ENCODE assay signal across 8 cellular contexts in genomic region chr1:78839704-78840277, GRCh38.
A peak's percentile ranks its signal among the peaks of the same experiment; 100 is the strongest.
DNase-seq lines count a peak whose midpoint lies in the region; ATAC-seq and TF ChIP-seq lines count a peak whose summit lies in the region.

No MANE protein-coding gene starts in this region.

- no peaks in the 10 kb centered on the region for H4K20me1 ChIP-seq in OCI-LY1 (ENCODE audit: insufficient read depth, low read length)

- POLR2A ChIA-PET in GM10248 (lab: Yijun Ruan, JAX): interaction anchor here (0.6 kb wide), 1 partner anchor 1158 kb away, joined by 5 read pairs; no protein-coding TSS in a partner anchor

- no peaks in the 10 kb centered on the region for H3K36me3 ChIP-seq in OCI-LY1 (ENCODE audit: insufficient read depth, low read length)
- no peaks in the 10 kb centered on the region for H3K36me3 ChIP-seq in colonic mucosa

- TF ChIP-seq CTCF in AG09309 (IDR thresholded peaks at IDR 0.05; ENCODE audit: control insufficient read depth, insufficient read depth, low read depth, low read length, missing control alignments) (peak; percentile 45), GM10248 (IDR thresholded peaks at IDR 0.05; ENCODE audit: control extremely low read depth, extremely low read depth, low read depth, missing control alignments) (peak; percentile 56), OCI-LY1 (IDR thresholded peaks at IDR 0.05; ENCODE audit: low read length) (peak; percentile 72), colonic mucosa (IDR thresholded peaks at IDR 0.05) (peak; percentile 61)

- DNase-seq in AG09309 (ENCODE audit: low read depth): no peak
- DNase-seq in GM10248 (ENCODE audit: extremely low spot score): peak; percentile 28
- peak; percentile 25 for DNase-seq in colonic mucosa
- peak; percentile 73 for DNase-seq in myocyte (ENCODE audit: low read depth)
- no peak for DNase-seq in NCI-H128 (lab: John Stamatoyannopoulos, UW; ENCODE audit: unreplicated experiment)

- H3F3A ChIP-seq in OCI-LY1 (ENCODE audit: insufficient read depth, low read length): no peaks in the 10 kb centered on the region

- H3K27ac ChIP-seq in OCI-LY1 (ENCODE audit: low read depth, low read length, poor library complexity, severe bottlenecking) (no peak overlapping the region), colonic mucosa (no peak overlapping the region)

- no peak overlapping the region for H3K9ac ChIP-seq in OCI-LY1 (ENCODE audit: low read length)
- H3K9ac ChIP-seq in colonic mucosa (ENCODE audit: low read depth in 2 of 2, low read length in 2 of 2): no peak overlapping the region

- ATAC-seq in HG03280 (IDR thresholded peaks at IDR 0.05; ENCODE audit: unreplicated experiment) (peak; percentile 55), HG03457 (IDR thresholded peaks at IDR 0.05; ENCODE audit: unreplicated experiment) (no peak)

- H2AFZ ChIP-seq in OCI-LY1 (ENCODE audit: low read length): no peak overlapping the region

- H3K4me3 ChIP-seq in AG09309 (ENCODE audit: control insufficient read depth, low read depth, low read length) (no peak overlapping the region), OCI-LY1 (ENCODE audit: low read depth, low read length, poor library complexity, severe bottlenecking) (no peak overlapping the region), colonic mucosa (no peak overlapping the region)

- H3K27me3 ChIP-seq in OCI-LY1 (ENCODE audit: insufficient read depth, low read length) (no peaks in the 10 kb centered on the region), colonic mucosa (no peaks in the 10 kb centered on the region)

- H3K4me2 ChIP-seq in OCI-LY1 (ENCODE audit: low read length): no peak overlapping the region

- H3K4me1 ChIP-seq in OCI-LY1 (ENCODE audit: insufficient read depth, low read length, severe bottlenecking) (no peaks in the 10 kb centered on the region), colonic mucosa (no peaks in the 10 kb centered on the region)

- H3K79me2 ChIP-seq in OCI-LY1 (ENCODE audit: insufficient read depth, low read length): no peaks in the 10 kb centered on the region

- no peaks in the 10 kb centered on the region for H3K9me2 ChIP-seq in OCI-LY1 (ENCODE audit: low read depth, low read length)

- no peaks in the 10 kb centered on the region for H3K9me3 ChIP-seq in OCI-LY1 (ENCODE audit: low read length)
- H3K9me3 ChIP-seq in colonic mucosa: no peaks in the 10 kb centered on the region

- intact Hi-C loops in colonic mucosa (cut with DNase I): loop anchor here (5.0 kb wide), 1 partner anchor 513 kb away; no protein-coding TSS in a partner anchor

- CTCF ChIA-PET in GM10248 (lab: Yijun Ruan, JAX): interaction anchor here (0.7 to 2.6 kb wide), 14 partner anchors 12 to 520 kb away, joined by 3 to 24 read pairs (median 5); no protein-coding TSS in a partner anchor

Comparison
In these comparisons a context has a peak if more than half of its experiments do, and no peak if none do; other contexts are left out.
1. DNase-seq: peak in GM10248 (single experiment), colonic mucosa (single experiment) and myocyte (single experiment); none in AG09309 (single experiment) and NCI-H128 (single experiment).
2. Peak in every context shown above with its lines, with median percentiles within 50 percentile points of each other: CTCF ChIP-seq.